ENCODE assay signal across 18 cellular contexts in genomic region chr12:76866146-76866545, GRCh38. TPM values are rescaled to one million over a fixed set of nuclear protein-coding genes. Genes with fewer than 3 reads are reported as not detected.
DNase-seq lines count a peak whose midpoint lies in the region; ATAC-seq, FAIRE-seq and TF ChIP-seq lines count a peak whose summit lies in the region.
"Had no signal": no experiment of that assay in that cellular context is flagged by ENCODE, and none has a peak within 500 bp of the region (broad histone marks: within the 10 kb centered on the region; RNA-seq: fewer than 3 reads in every experiment).

No MANE protein-coding gene starts in this region.

- DNase-seq in NCI-H1417 (lab: John Stamatoyannopoulos, UW) (peak in 2 of 3 experiments; percentile 18 to 77), NCI-H1417 treated with DMSO at 0.1 percent for 48 hours (lab: John Stamatoyannopoulos, UW) (no peak), SJSA1 (ENCODE audit: low read depth in 1 of 2, low spot score in 2 of 2) (peak in 1 of 2 experiments; percentile 54), islet precursor cell (peak; percentile 74), thoracic aorta (ENCODE audit: low spot score) (no peak), pons (ENCODE audit: low spot score) (no peak), RCC 7860 (ENCODE audit: low spot score) (no peak)
- DNase-seq: 8988T; activated naive CD8-positive, alpha-beta T cell treated with anti-CD3 and anti-CD28 coated beads for 36 hours; colonic mucosa; MM.1S; naive thymus-derived CD8-positive, alpha-beta T cell; NCI-H69; stimulated activated CD4-positive, alpha-beta T cell treated with anti-CD3 and anti-CD28 coated beads, Interleukin-12 subunit alpha, Interleukin-12 subunit beta, amount 100 ng/mL, for 4 hours; upper lobe of left lung had no signal

- H3K4me3 ChIP-seq in SJSA1 = no peak overlapping the region
- peak overlapping the region; percentile 24 for H3K4me3 ChIP-seq in thoracic aorta
- H3K4me3 ChIP-seq: colonic mucosa, upper lobe of left lung had no signal

- H3K27ac ChIP-seq in SJSA1 = peak overlapping the region; percentile 45
- peak overlapping the region in 1 of 2 donors; percentile 44 for H3K27ac ChIP-seq in thoracic aorta
- H3K27ac ChIP-seq: colonic mucosa, HL-60, upper lobe of left lung had no signal

- no peak for TF ChIP-seq CTCF in thoracic aorta (IDR thresholded peaks at IDR 0.05)

- no peak for FAIRE-seq in RCC 7860 (lab: Jason Lieb, UNC)
- FAIRE-seq: keratinocyte had no signal

- no peaks in the 10 kb centered on the region for H3K27me3 ChIP-seq in SJSA1 (replicated peaks)
- no peaks in the 10 kb centered on the region for H3K27me3 ChIP-seq in thoracic aorta (replicated peaks; ENCODE audit: insufficient read depth)
- H3K27me3 ChIP-seq: colonic mucosa, upper lobe of left lung had no signal

- H3K9me3 ChIP-seq in SJSA1 (replicated peaks) = no peaks in the 10 kb centered on the region
- no peaks in the 10 kb centered on the region for H3K9me3 ChIP-seq in thoracic aorta
- H3K9me3 ChIP-seq: colonic mucosa, upper lobe of left lung had no signal

- peaks cover 54% of the 10 kb centered on the region for H3K4me1 ChIP-seq in SJSA1 (replicated peaks)
- H3K4me1 ChIP-seq in thoracic aorta (ENCODE audit: control insufficient read depth in 1 of 2, low read depth in 2 of 2) = peaks cover 27 to 64% of the 10 kb centered on the region in 2 donors
- H3K4me1 ChIP-seq: colonic mucosa, upper lobe of left lung had no signal

- ATAC-seq in thoracic aorta (ENCODE audit: insufficient number of reproducible peaks, low FRiP score, low read depth) = no peak
- ATAC-seq in HG03457 (IDR thresholded peaks at IDR 0.05; ENCODE audit: unreplicated experiment) = no peak
- ATAC-seq: naive thymus-derived CD8-positive, alpha-beta T cell had no signal

- peaks cover 18% of the 10 kb centered on the region for H3K36me3 ChIP-seq in SJSA1
- peaks cover 8% of the 10 kb centered on the region for H3K36me3 ChIP-seq in thoracic aorta
- H3K36me3 ChIP-seq: colonic mucosa, upper lobe of left lung had no signal

RNA-seq across cellular contexts. Expression of gene CSRP2, which starts 12.7 kb away (rescaled TPM):
- 113 and 147 TPM in 2 replicates for total RNA-seq in SJSA1 (2014; rRNA removed; shearing (Covaris generic))
- total RNA-seq in thoracic aorta = 10 to 100 TPM; 75.0 to 93.5 TPM
- total RNA-seq: naive thymus-derived CD8-positive, alpha-beta T cell had no signal

Comparison
In these comparisons a context has a peak if more than half of its experiments do, and no peak if none do; other contexts are left out.
1. DNase-seq: peak in NCI-H1417 (2 of 3) and islet precursor cell (single experiment); none in NCI-H1417 treated with DMSO at 0.1 percent for 48 hours (single experiment), thoracic aorta (single experiment), pons (single experiment) and RCC 7860 (single experiment).